Comparison of ENCODE assay signal across 11 cellular contexts in the genomic region with DNA sequence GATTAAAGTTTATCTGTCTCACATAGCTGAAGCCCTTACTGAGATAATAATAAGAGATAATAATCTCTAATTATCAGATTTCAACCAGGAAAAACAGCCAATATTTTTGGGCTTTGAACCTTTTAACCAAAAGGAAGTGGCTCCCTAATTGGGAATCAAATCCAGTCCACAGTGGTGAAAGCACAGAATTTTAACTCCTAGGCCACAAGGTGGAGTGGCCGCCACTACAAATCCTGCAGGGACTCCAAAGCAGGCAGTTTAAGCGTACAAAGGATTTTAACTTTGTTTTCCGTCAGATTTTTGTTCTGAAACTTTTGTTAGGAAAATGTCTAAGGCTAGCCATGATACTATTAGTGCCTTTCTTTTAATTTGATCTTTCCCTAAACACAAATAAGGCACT.
DNase-seq lines count a peak whose midpoint lies in the region; ATAC-seq, FAIRE-seq and TF ChIP-seq lines count a peak whose summit lies in the region.
"Had no signal": no experiment of that assay in that cellular context is flagged by ENCODE, and none has a peak within 500 bp of the region (broad histone marks: within the 10 kb centered on the region; RNA-seq: fewer than 3 reads in every experiment).

No MANE protein-coding gene starts in this region.

- no peak overlapping the region for H3K27ac Mint-ChIP-seq in nephron

- no peak for ATAC-seq in aorta (ENCODE audit: low FRiP score)
- ATAC-seq: gastrocnemius medialis; naive thymus-derived CD4-positive, alpha-beta T cell had no signal

- no peaks in the 10 kb centered on the region for H3K79me2 ChIP-seq in Loucy (ENCODE audit: insufficient read depth, low read length)

- no peaks in the 10 kb centered on the region for H3F3A ChIP-seq in Loucy (ENCODE audit: low read depth)

- no peaks in the 10 kb centered on the region for H3K4me1 ChIP-seq in Loucy (ENCODE audit: insufficient read depth, low read length, poor library complexity, severe bottlenecking)
- no peaks in the 10 kb centered on the region for H3K4me1 ChIP-seq in aorta (ENCODE audit: control insufficient read depth in 1 of 2, insufficient read depth in 2 of 2, low read length in 2 of 2)
- H3K4me1 ChIP-seq: gastrocnemius medialis had no signal

- H3K9me3 ChIP-seq in Loucy (ENCODE audit: insufficient read depth, low read depth, low read length) (no peaks in the 10 kb centered on the region), aorta (ENCODE audit: control insufficient read depth, low read length) (no peaks in the 10 kb centered on the region)
- H3K9me3 ChIP-seq: gastrocnemius medialis had no signal

- H3K4me2 ChIP-seq in Loucy (ENCODE audit: low read depth, low read length, poor library complexity, severe bottlenecking), result no peak overlapping the region

- H3K27ac ChIP-seq in aorta (ENCODE audit: low read depth in 1 of 2, low read length in 2 of 2), result no peak overlapping the region
- H3K27ac ChIP-seq: gastrocnemius medialis had no signal

- no peaks in the 10 kb centered on the region for H3K27me3 Mint-ChIP-seq in nephron (ENCODE audit: low read depth)
- H3K27me3 Mint-ChIP-seq: naive thymus-derived CD4-positive, alpha-beta T cell had no signal

- no peaks in the 10 kb centered on the region for H4K20me1 ChIP-seq in Loucy (ENCODE audit: insufficient read depth, low read length, poor library complexity, severe bottlenecking)

- no peak overlapping the region for H3K4me3 Mint-ChIP-seq in nephron
- H3K4me3 Mint-ChIP-seq: naive thymus-derived CD4-positive, alpha-beta T cell had no signal

- no peaks in the 10 kb centered on the region for H3K36me3 Mint-ChIP-seq in nephron (ENCODE audit: low read depth)
- H3K36me3 Mint-ChIP-seq: naive thymus-derived CD4-positive, alpha-beta T cell had no signal

- no peak overlapping the region for H2AFZ ChIP-seq in Loucy (ENCODE audit: low read length)

- TF ChIP-seq CTCF in Loucy (conservative IDR thresholded peaks at IDR 0.05; ENCODE audit: low read length) (peak; percentile 55), bronchial epithelial cell (IDR thresholded peaks at IDR 0.05; ENCODE audit: insufficient read depth, low read length, severe bottlenecking) (peak; percentile 25), nephron (IDR thresholded peaks at IDR 0.05; ENCODE audit: unreplicated experiment in 3 of 3) (peak; percentile 39 to 51 (median 50))

- H3K9me2 ChIP-seq in Loucy (replicated peaks; ENCODE audit: low read depth, low read length), result no peaks in the 10 kb centered on the region

- peak; percentile 19 for DNase-seq in DMS53 (lab: John Stamatoyannopoulos, UW)
- no peak for DNase-seq in DMS53 treated with DMSO at 0.1 percent for 48 hours (lab: John Stamatoyannopoulos, UW; ENCODE audit: unreplicated experiment)
- no peak for DNase-seq in bronchial epithelial cell (ENCODE audit: low read depth)
- no peak for DNase-seq in aorta
- DNase-seq in posterior vena cava (ENCODE audit: low spot score), result no peak
- no peak for DNase-seq in activated naive CD4-positive, alpha-beta T cell treated with Interleukin-2 at 50 U/mL for 16 hours
- DNase-seq: ACHN; gastrocnemius medialis; naive thymus-derived CD4-positive, alpha-beta T cell had no signal

- intact Hi-C loops in aorta (cut with DNase I), result no loop called here
- intact Hi-C loops in posterior vena cava (cut with DNase I), result no loop called here

- H3K4me3 ChIP-seq in Loucy (ENCODE audit: low read length, poor library complexity, severe bottlenecking), result no peak overlapping the region
- no peak overlapping the region for H3K4me3 ChIP-seq in bronchial epithelial cell (ENCODE audit: low read depth, low read length)
- no peak overlapping the region for H3K4me3 ChIP-seq in aorta (ENCODE audit: low read length in 2 of 2)
- H3K4me3 ChIP-seq: gastrocnemius medialis had no signal

- H3K9me3 Mint-ChIP-seq in nephron, result no peaks in the 10 kb centered on the region
- H3K9me3 Mint-ChIP-seq: naive thymus-derived CD4-positive, alpha-beta T cell had no signal

- H3K9ac ChIP-seq in Loucy (ENCODE audit: low read depth, low read length, poor library complexity, severe bottlenecking), result no peak overlapping the region

- H3K27me3 ChIP-seq in Loucy (ENCODE audit: insufficient read depth, low read length, poor library complexity, severe bottlenecking) (no peaks in the 10 kb centered on the region), bronchial epithelial cell (ENCODE audit: control insufficient read depth, insufficient read depth, low read length) (no peaks in the 10 kb centered on the region), aorta (ENCODE audit: control insufficient read depth in 1 of 2, insufficient read depth in 2 of 2, low read length in 1 of 2) (no peaks in the 10 kb centered on the region)
- H3K27me3 ChIP-seq: gastrocnemius medialis had no signal

- WGBS in aorta, 2 donors, result 43 to 44% methylated on average over 3 of the region's 3 CpGs

- peaks cover 12% of the 10 kb centered on the region for H3K4me1 Mint-ChIP-seq in nephron

- no peak for FAIRE-seq in bronchial epithelial cell (lab: Jason Lieb, UNC)

- H3K36me3 ChIP-seq in Loucy (ENCODE audit: insufficient read depth, low read length) (no peaks in the 10 kb centered on the region), bronchial epithelial cell (ENCODE audit: control insufficient read depth, insufficient read depth, low read length) (no peaks in the 10 kb centered on the region), aorta (ENCODE audit: control insufficient read depth in 1 of 2, insufficient read depth in 2 of 2, low read length in 1 of 2) (no peaks in the 10 kb centered on the region)
- H3K36me3 ChIP-seq: gastrocnemius medialis had no signal
